ENCODE assay signal across 8 cellular contexts in genomic region chr19:17244618-17245534, GRCh38. TPM values are rescaled to one million over a fixed set of nuclear protein-coding genes. Genes with fewer than 3 reads are reported as not detected.
DNase-seq lines count a peak whose midpoint lies in the region; ATAC-seq and TF ChIP-seq lines count a peak whose summit lies in the region.

No MANE protein-coding gene starts in this region.

- no peak overlapping the region for H3K9ac ChIP-seq in SK-N-MC (ENCODE audit: insufficient read length)
- H3K9ac ChIP-seq in rectal smooth muscle tissue (ENCODE audit: low read length): peak overlapping the region; percentile 13

- intact Hi-C loops in A673 (cut with micrococcal nuclease; ENCODE audit: unreplicated experiment): no loop called here

- H3K36me3 ChIP-seq in A673 (ENCODE audit: insufficient read depth, low read length, poor library complexity, severe bottlenecking) (no peaks in the 10 kb centered on the region), SK-N-MC (ENCODE audit: insufficient read depth, low read length) (no peaks in the 10 kb centered on the region), rectal smooth muscle tissue (ENCODE audit: control insufficient read depth, insufficient read depth, low read length) (no peaks in the 10 kb centered on the region)

- no peaks in the 10 kb centered on the region for H3K9me3 ChIP-seq in A673 (ENCODE audit: low read depth, low read length, poor library complexity, severe bottlenecking)
- no peaks in the 10 kb centered on the region for H3K9me3 ChIP-seq in SK-N-MC (ENCODE audit: low read depth, low read length)

- TF ChIP-seq CTCF in A673 (conservative IDR thresholded peaks at IDR 0.05; ENCODE audit: low read depth, low read length) (no peak), fibroblast of villous mesenchyme (IDR thresholded peaks at IDR 0.05; ENCODE audit: insufficient read depth, low read depth, low read length) (no peak)

- CTCF ChIA-PET in A673 (lab: Charles Lee): no interaction called here

- peak overlapping the region; percentile 66 for H3K4me3 ChIP-seq in A673 (ENCODE audit: low read depth, low read length, poor library complexity, severe bottlenecking)
- H3K4me3 ChIP-seq in SK-N-MC: peak overlapping the region; percentile 72
- H3K4me3 ChIP-seq in fibroblast of villous mesenchyme (ENCODE audit: low read depth, low read length): peak overlapping the region; percentile 96
- peak overlapping the region; percentile 91 for H3K4me3 ChIP-seq in rectal smooth muscle tissue (ENCODE audit: low read length)

- POLR2A ChIA-PET in A673 (lab: Charles Lee; ENCODE audit: low non-redundant PET): no interaction called here

- BruUV-seq in A673 (replicated peaks; lab: Mats Ljungman, UMichigan): no TSS peak

- no peaks in the 10 kb centered on the region for H3K27me3 ChIP-seq in A673 (replicated peaks; ENCODE audit: insufficient read depth, low read depth, low read length, poor library complexity)
- no peaks in the 10 kb centered on the region for H3K27me3 ChIP-seq in rectal smooth muscle tissue (ENCODE audit: control insufficient read depth, insufficient read depth, low read length)

- peak; percentile 14 for ATAC-seq in GM21529 (IDR thresholded peaks at IDR 0.05; ENCODE audit: unreplicated experiment)

- H3K4me1 ChIP-seq in A673 (ENCODE audit: insufficient read depth, low read length, poor library complexity, severe bottlenecking) (peaks cover 12% of the 10 kb centered on the region), rectal smooth muscle tissue (ENCODE audit: control insufficient read depth, insufficient read depth, low read length) (peaks cover 2% of the 10 kb centered on the region)

- H3K27ac ChIP-seq in A673 (ENCODE audit: low read depth, low read length, poor library complexity, severe bottlenecking) (peak overlapping the region; percentile 23), SK-N-MC (no peak overlapping the region), rectal smooth muscle tissue (ENCODE audit: low read depth, low read length) (peak overlapping the region; percentile 74)

- DNase-seq in A673 (ENCODE audit: low spot score) (no peak), SK-N-MC (ENCODE audit: low read depth, low spot score) (no peak), fibroblast of villous mesenchyme (ENCODE audit: low read depth) (no peak), NCI-H2171 (lab: John Stamatoyannopoulos, UW) (no peak), NCI-H2081 (lab: John Stamatoyannopoulos, UW) (no peak)
- no peak for DNase-seq in activated effector memory CD4-positive, alpha-beta T cell treated with anti-CD3 and anti-CD28 coated beads, Interleukin-2, amount 50 U/mL, for 16 hours

RNA-seq across cellular contexts. Expression of gene NR2F6, which starts 0.8 kb away (rescaled TPM):
- total RNA-seq in A673 (2021) (26.3 and 32.9 TPM in 2 replicates), fibroblast of villous mesenchyme (51.0 and 56.0 TPM in 2 replicates)

RNA-seq across cellular contexts. Expression of gene OCEL1, which starts 18.9 kb away (rescaled TPM):
- total RNA-seq in A673 (2021) (8.2 and 14.8 TPM in 2 replicates), fibroblast of villous mesenchyme (3.9 and 6.1 TPM in 2 replicates)

RNA-seq across cellular contexts. Expression of gene USHBP1, which starts 19.7 kb away (rescaled TPM):
- total RNA-seq in A673 (2021) (0.61 TPM in 1 of 2 replicates, not detected in the other), fibroblast of villous mesenchyme (not detected in 2 replicates)

RNA-seq across cellular contexts. Expression of gene BABAM1, which starts 22.4 kb away (rescaled TPM):
- 136 and 147 TPM in 2 replicates for total RNA-seq in A673 (2021)
- 101 and 124 TPM in 2 replicates for total RNA-seq in fibroblast of villous mesenchyme

RNA-seq across cellular contexts. Expression of gene USE1, which starts 29.7 kb away (rescaled TPM):
- total RNA-seq in A673 (2021): 32.1 and 33.2 TPM in 2 replicates
- 18.1 and 23.8 TPM in 2 replicates for total RNA-seq in fibroblast of villous mesenchyme
